Comparison of ENCODE assay signal across 1 cellular context in the genomic region with DNA sequence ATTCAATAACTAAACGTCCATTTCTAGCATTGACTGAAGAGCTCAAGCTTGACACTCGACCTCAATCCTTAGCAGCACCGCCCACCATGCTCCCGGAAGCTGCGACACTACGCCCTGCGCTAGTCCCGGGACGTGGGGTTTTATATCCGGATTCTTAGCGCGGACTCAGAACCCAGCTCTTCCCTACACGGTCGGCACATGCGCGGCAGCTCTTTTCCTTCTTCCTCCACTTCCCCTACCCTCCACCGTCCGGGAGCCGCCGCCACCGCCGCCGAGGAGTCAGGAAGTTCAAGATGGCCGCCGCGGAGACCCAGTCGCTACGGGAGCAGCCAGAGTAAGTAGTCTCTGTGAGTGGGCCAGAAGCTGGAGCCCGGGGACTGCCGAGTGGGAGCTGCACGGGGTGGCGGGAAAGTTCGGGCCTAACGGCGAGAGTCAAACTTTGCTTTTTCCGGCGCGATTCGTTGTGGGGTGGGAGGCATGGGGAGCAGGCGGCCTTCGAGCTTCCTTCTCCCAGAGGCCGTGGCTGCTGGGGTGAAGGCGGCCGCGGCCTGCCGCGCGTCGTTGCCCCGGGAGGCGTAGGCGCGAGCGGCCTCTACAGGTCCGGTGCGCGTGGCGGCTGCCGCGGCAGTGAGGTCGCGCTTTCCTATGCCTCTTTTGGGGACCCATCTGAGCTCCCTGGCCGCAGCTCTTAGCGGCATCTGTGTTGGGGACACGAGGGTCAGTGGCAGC.
TF ChIP-seq lines count a peak whose summit lies in the region.

No MANE protein-coding gene starts in this region.

TF ChIP-seq in HEK293, 187 proteins besides CTCF, POLR2A, EP300 and RAD21 (continued from another document and continues in another):
- TF ChIP-seq ZNF660 (tag by site-specific recombination; IDR thresholded peaks at IDR 0.05) (peak; percentile 65; the same call in 1 of the 2 replicates), ZNF48 (tag by site-specific recombination; IDR thresholded peaks at IDR 0.05) (no peak), EGR2 (tag by site-specific recombination; IDR thresholded peaks at IDR 0.05; ENCODE audit: low read depth) (no peak; the same call in 1 of the 2 replicates), ZNF768 (tag by site-specific recombination; IDR thresholded peaks at IDR 0.05) (no peak), ZNF302 (tag by site-specific recombination; IDR thresholded peaks at IDR 0.05; ENCODE audit: low read depth) (no peak), ZBTB48 (tag by site-specific recombination; IDR thresholded peaks at IDR 0.05) (peak; percentile 49; the same call in 1 of the 2 replicates), HOXC10 (CRISPR knock-in tag; IDR thresholded peaks at IDR 0.05) (0 out of 2 replicates have a peak, but pooled peaks have one; percentile 87), ZNF354C (tag by site-specific recombination; IDR thresholded peaks at IDR 0.05; ENCODE audit: borderline replicate concordance, low read depth) (no peak), ZNF555 (tag by site-specific recombination; conservative IDR thresholded peaks at IDR 0.05) (no peak), ZNF677 (tag by site-specific recombination; IDR thresholded peaks at IDR 0.05) (no peak), ZNF174 (tag by site-specific recombination; IDR thresholded peaks at IDR 0.05) (no peak), ZNF571 (tag by site-specific recombination; IDR thresholded peaks at IDR 0.05) (no peak), ZNF610 (tag by site-specific recombination; IDR thresholded peaks at IDR 0.05; ENCODE audit: borderline replicate concordance) (no peak), ZEB2 (tag by site-specific recombination; IDR thresholded peaks at IDR 0.05) (peak; percentile 70), RBAK (tag by site-specific recombination; IDR thresholded peaks at IDR 0.05) (no peak), ZBTB20 (tag by site-specific recombination; IDR thresholded peaks at IDR 0.05) (peak; percentile 96), ZNF501 (tag by site-specific recombination; IDR thresholded peaks at IDR 0.05) (no peak), MZF1 (tag by site-specific recombination; IDR thresholded peaks at IDR 0.05; ENCODE audit: borderline replicate concordance) (no peak), SALL2 (tag by site-specific recombination; IDR thresholded peaks at IDR 0.05; ENCODE audit: borderline replicate concordance) (no peak), SP2 (tag by site-specific recombination; IDR thresholded peaks at IDR 0.05) (peak; percentile 95), ZNF248 (tag by site-specific recombination; IDR thresholded peaks at IDR 0.05) (no peak), YY1 (tag by site-specific recombination; IDR thresholded peaks at IDR 0.05) (peak; percentile 94), KLF16 (tag by site-specific recombination; IDR thresholded peaks at IDR 0.05) (no peak), ZSCAN16 (tag by site-specific recombination; IDR thresholded peaks at IDR 0.05) (no peak), ZFP37 (tag by site-specific recombination; IDR thresholded peaks at IDR 0.05) (peak; percentile 95), ZNF626 (tag by site-specific recombination; IDR thresholded peaks at IDR 0.05) (no peak), ZNF510 (tag by site-specific recombination; IDR thresholded peaks at IDR 0.05; ENCODE audit: insufficient replicate concordance) (no peak), ZNF530 (tag by site-specific recombination; IDR thresholded peaks at IDR 0.05; ENCODE audit: low read depth) (no peak)
- TF ChIP-seq, protein P1, sequence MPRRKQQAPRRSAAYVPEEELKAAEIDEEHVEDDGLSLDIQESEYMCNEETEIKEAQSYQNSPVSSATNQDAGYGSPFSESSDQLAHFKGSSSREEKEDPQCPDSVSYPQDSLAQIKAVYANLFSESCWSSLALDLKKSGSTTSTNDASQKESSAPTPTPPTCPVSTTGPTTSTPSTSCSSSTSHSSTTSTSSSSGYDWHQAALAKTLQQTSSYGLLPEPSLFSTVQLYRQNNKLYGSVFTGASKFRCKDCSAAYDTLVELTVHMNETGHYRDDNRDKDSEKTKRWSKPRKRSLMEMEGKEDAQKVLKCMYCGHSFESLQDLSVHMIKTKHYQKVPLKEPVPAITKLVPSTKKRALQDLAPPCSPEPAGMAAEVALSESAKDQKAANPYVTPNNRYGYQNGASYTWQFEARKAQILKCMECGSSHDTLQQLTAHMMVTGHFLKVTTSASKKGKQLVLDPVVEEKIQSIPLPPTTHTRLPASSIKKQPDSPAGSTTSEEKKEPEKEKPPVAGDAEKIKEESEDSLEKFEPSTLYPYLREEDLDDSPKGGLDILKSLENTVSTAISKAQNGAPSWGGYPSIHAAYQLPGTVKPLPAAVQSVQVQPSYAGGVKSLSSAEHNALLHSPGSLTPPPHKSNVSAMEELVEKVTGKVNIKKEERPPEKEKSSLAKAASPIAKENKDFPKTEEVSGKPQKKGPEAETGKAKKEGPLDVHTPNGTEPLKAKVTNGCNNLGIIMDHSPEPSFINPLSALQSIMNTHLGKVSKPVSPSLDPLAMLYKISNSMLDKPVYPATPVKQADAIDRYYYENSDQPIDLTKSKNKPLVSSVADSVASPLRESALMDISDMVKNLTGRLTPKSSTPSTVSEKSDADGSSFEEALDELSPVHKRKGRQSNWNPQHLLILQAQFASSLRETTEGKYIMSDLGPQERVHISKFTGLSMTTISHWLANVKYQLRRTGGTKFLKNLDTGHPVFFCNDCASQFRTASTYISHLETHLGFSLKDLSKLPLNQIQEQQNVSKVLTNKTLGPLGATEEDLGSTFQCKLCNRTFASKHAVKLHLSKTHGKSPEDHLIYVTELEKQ (tag by site-specific recombination; IDR thresholded peaks at IDR 0.05; ENCODE audit: borderline replicate concordance) = no peak; the same call in 1 of the 2 replicates
- TF ChIP-seq, protein P2, sequence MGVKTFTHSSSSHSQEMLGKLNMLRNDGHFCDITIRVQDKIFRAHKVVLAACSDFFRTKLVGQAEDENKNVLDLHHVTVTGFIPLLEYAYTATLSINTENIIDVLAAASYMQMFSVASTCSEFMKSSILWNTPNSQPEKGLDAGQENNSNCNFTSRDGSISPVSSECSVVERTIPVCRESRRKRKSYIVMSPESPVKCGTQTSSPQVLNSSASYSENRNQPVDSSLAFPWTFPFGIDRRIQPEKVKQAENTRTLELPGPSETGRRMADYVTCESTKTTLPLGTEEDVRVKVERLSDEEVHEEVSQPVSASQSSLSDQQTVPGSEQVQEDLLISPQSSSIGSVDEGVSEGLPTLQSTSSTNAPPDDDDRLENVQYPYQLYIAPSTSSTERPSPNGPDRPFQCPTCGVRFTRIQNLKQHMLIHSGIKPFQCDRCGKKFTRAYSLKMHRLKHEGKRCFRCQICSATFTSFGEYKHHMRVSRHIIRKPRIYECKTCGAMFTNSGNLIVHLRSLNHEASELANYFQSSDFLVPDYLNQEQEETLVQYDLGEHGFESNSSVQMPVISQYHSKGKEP (tag by site-specific recombination; IDR thresholded peaks at IDR 0.05) = no peak
- TF ChIP-seq, protein P3, sequence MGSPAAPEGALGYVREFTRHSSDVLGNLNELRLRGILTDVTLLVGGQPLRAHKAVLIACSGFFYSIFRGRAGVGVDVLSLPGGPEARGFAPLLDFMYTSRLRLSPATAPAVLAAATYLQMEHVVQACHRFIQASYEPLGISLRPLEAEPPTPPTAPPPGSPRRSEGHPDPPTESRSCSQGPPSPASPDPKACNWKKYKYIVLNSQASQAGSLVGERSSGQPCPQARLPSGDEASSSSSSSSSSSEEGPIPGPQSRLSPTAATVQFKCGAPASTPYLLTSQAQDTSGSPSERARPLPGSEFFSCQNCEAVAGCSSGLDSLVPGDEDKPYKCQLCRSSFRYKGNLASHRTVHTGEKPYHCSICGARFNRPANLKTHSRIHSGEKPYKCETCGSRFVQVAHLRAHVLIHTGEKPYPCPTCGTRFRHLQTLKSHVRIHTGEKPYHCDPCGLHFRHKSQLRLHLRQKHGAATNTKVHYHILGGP (tag by site-specific recombination; IDR thresholded peaks at IDR 0.05) = no peak
- TF ChIP-seq, protein P4, sequence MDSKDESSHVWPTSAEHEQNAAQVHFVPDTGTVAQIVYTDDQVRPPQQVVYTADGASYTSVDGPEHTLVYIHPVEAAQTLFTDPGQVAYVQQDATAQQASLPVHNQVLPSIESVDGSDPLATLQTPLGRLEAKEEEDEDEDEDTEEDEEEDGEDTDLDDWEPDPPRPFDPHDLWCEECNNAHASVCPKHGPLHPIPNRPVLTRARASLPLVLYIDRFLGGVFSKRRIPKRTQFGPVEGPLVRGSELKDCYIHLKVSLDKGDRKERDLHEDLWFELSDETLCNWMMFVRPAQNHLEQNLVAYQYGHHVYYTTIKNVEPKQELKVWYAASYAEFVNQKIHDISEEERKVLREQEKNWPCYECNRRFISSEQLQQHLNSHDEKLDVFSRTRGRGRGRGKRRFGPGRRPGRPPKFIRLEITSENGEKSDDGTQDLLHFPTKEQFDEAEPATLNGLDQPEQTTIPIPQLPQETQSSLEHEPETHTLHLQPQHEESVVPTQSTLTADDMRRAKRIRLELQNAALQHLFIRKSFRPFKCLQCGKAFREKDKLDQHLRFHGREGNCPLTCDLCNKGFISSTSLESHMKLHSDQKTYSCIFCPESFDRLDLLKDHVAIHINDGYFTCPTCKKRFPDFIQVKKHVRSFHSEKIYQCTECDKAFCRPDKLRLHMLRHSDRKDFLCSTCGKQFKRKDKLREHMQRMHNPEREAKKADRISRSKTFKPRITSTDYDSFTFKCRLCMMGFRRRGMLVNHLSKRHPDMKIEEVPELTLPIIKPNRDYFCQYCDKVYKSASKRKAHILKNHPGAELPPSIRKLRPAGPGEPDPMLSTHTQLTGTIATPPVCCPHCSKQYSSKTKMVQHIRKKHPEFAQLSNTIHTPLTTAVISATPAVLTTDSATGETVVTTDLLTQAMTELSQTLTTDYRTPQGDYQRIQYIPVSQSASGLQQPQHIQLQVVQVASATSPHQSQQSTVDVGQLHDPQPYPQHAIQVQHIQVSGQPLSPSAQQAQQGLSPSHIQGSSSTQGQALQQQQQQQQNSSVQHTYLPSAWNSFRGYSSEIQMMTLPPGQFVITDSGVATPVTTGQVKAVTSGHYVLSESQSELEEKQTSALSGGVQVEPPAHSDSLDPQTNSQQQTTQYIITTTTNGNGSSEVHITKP (tag by site-specific recombination; IDR thresholded peaks at IDR 0.05) = peak; percentile 33; the same call in 1 of the 2 replicates
- TF ChIP-seq, protein P5, sequence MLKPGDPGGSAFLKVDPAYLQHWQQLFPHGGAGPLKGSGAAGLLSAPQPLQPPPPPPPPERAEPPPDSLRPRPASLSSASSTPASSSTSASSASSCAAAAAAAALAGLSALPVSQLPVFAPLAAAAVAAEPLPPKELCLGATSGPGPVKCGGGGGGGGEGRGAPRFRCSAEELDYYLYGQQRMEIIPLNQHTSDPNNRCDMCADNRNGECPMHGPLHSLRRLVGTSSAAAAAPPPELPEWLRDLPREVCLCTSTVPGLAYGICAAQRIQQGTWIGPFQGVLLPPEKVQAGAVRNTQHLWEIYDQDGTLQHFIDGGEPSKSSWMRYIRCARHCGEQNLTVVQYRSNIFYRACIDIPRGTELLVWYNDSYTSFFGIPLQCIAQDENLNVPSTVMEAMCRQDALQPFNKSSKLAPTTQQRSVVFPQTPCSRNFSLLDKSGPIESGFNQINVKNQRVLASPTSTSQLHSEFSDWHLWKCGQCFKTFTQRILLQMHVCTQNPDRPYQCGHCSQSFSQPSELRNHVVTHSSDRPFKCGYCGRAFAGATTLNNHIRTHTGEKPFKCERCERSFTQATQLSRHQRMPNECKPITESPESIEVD (tag by site-specific recombination; IDR thresholded peaks at IDR 0.05) = no peak
- TF ChIP-seq, protein P6, sequence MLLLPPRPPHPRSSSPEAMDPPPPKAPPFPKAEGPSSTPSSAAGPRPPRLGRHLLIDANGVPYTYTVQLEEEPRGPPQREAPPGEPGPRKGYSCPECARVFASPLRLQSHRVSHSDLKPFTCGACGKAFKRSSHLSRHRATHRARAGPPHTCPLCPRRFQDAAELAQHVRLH (tag by site-specific recombination; IDR thresholded peaks at IDR 0.05) = peak; percentile 98
- TF ChIP-seq, protein P7, sequence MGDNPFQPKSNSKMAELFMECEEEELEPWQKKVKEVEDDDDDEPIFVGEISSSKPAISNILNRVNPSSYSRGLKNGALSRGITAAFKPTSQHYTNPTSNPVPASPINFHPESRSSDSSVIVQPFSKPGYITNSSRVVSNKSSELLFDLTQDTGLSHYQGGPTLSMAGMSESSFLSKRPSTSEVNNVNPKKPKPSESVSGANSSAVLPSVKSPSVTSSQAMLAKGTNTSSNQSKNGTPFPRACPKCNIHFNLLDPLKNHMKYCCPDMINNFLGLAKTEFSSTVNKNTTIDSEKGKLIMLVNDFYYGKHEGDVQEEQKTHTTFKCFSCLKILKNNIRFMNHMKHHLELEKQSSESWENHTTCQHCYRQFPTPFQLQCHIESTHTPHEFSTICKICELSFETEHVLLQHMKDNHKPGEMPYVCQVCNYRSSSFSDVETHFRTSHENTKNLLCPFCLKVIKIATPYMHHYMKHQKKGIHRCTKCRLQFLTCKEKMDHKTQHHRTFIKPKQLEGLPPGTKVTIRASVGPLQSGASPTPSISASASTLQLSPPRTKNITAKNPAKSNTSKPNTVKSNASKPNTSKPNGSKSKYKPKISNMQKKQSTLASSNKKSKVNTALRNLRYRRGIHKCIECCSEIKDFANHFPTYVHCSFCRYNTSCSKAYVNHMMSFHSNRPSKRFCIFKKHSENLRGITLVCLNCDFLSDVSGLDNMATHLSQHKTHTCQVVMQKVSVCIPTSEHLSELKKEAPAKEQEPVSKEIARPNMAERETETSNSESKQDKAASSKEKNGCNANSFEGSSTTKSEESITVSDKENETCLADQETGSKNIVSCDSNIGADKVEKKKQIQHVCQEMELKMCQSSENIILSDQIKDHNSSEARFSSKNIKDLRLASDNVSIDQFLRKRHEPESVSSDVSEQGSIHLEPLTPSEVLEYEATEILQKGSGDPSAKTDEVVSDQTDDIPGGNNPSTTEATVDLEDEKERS (tag by site-specific recombination; IDR thresholded peaks at IDR 0.05) = no peak
- TF ChIP-seq, protein P8, sequence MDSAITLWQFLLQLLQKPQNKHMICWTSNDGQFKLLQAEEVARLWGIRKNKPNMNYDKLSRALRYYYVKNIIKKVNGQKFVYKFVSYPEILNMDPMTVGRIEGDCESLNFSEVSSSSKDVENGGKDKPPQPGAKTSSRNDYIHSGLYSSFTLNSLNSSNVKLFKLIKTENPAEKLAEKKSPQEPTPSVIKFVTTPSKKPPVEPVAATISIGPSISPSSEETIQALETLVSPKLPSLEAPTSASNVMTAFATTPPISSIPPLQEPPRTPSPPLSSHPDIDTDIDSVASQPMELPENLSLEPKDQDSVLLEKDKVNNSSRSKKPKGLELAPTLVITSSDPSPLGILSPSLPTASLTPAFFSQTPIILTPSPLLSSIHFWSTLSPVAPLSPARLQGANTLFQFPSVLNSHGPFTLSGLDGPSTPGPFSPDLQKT (IDR thresholded peaks at IDR 0.05; ENCODE audit: borderline replicate concordance, low read depth, low read length) = no peak
- TF ChIP-seq, protein P9, sequence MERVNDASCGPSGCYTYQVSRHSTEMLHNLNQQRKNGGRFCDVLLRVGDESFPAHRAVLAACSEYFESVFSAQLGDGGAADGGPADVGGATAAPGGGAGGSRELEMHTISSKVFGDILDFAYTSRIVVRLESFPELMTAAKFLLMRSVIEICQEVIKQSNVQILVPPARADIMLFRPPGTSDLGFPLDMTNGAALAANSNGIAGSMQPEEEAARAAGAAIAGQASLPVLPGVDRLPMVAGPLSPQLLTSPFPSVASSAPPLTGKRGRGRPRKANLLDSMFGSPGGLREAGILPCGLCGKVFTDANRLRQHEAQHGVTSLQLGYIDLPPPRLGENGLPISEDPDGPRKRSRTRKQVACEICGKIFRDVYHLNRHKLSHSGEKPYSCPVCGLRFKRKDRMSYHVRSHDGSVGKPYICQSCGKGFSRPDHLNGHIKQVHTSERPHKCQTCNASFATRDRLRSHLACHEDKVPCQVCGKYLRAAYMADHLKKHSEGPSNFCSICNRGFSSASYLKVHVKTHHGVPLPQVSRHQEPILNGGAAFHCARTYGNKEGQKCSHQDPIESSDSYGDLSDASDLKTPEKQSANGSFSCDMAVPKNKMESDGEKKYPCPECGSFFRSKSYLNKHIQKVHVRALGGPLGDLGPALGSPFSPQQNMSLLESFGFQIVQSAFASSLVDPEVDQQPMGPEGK (tag by site-specific recombination; IDR thresholded peaks at IDR 0.05) = peak; percentile 14; the same call in 1 of the 2 replicates
